ENCODE assay signal across 15 cellular contexts in the genomic region with DNA sequence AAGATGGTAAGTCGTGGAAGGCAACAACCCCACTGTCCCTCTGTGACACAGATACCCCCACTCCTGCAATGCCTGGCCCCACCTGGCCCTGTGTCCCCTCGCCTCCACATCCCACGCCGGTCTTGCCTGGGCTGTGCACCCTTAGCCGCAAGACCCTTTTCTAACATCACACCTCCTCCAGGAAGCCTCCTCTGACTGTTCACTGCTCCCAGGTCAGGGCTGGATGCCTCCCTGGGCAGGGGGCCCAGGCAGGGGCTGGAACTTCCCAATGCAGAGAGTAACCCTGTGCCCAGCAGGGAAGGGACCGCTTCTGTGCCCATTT. TPM values are rescaled to one million over a fixed set of nuclear protein-coding genes. Genes with fewer than 3 reads are reported as not detected.
DNase-seq lines count a peak whose midpoint lies in the region; ATAC-seq and TF ChIP-seq lines count a peak whose summit lies in the region.
"Had no signal": no experiment of that assay in that cellular context is flagged by ENCODE, and none has a peak within 500 bp of the region (broad histone marks: within the 10 kb centered on the region; RNA-seq: fewer than 3 reads in every experiment).

No MANE protein-coding gene starts in this region.

- no peaks in the 10 kb centered on the region for H3K36me3 Mint-ChIP-seq in CD8-positive, alpha-beta T cell
- no peaks in the 10 kb centered on the region for H3K36me3 Mint-ChIP-seq in effector memory CD8-positive, alpha-beta T cell (ENCODE audit: insufficient read depth)
- H3K36me3 Mint-ChIP-seq in nephron (ENCODE audit: low read depth): no peaks in the 10 kb centered on the region

- ATAC-seq in CD8-positive, alpha-beta T cell: no peak
- no peak for ATAC-seq in effector memory CD8-positive, alpha-beta T cell (replicated peaks)
- ATAC-seq in GM21390 (IDR thresholded peaks at IDR 0.05; ENCODE audit: unreplicated experiment): no peak

- CTCF ChIA-PET in CD8-positive, alpha-beta T cell (lab: Charles Lee): no interaction called here

- no peak for DNase-seq in CD8-positive, alpha-beta T cell
- no peak for DNase-seq in effector memory CD8-positive, alpha-beta T cell
- no peak for DNase-seq in activated CD8-positive, alpha-beta memory T cell treated with anti-CD3 and anti-CD28 coated beads, Interleukin-2, amount 50 U/mL, for 48 hours
- DNase-seq in DMS153 treated with DMSO at 0.1 percent for 48 hours (lab: John Stamatoyannopoulos, UW; ENCODE audit: unreplicated experiment) (no peak), NCI-H2227 treated with DMSO at 0.1 percent for 48 hours (lab: John Stamatoyannopoulos, UW) (no peak)
- DNase-seq: NCI-H187, NCI-H526 treated with DMSO at 0.1 percent for 48 hours had no signal

- H3K9ac ChIP-seq in HUES6 (ENCODE audit: low read length): peak overlapping the region; percentile 91

- no peak overlapping the region for H3K27ac Mint-ChIP-seq in CD8-positive, alpha-beta T cell
- no peak overlapping the region for H3K27ac Mint-ChIP-seq in effector memory CD8-positive, alpha-beta T cell
- peak overlapping the region; percentile 55 to 84 (median 82) for H3K27ac Mint-ChIP-seq in nephron
- H3K27ac Mint-ChIP-seq: T-helper 1 cell treated with Interleukin-12 subunit alpha and Interleukin-12 subunit beta and Interleukin-4 antibody, amounts not matched to agents 30 μg/mL and 1 μg/mL, for 36 hours had no signal

- H3K27me3 Mint-ChIP-seq in CD8-positive, alpha-beta T cell (ENCODE audit: low read depth): peaks cover 45% of the 10 kb centered on the region
- H3K27me3 Mint-ChIP-seq in effector memory CD8-positive, alpha-beta T cell: peaks cover 57 to 90% of the 10 kb centered on the region in 2 donors
- H3K27me3 Mint-ChIP-seq in nephron (ENCODE audit: low read depth): peaks cover 7% of the 10 kb centered on the region

- peaks cover 16% of the 10 kb centered on the region for H3K27me3 ChIP-seq in CD8-positive, alpha-beta T cell (ENCODE audit: insufficient read depth, low read length)
- H3K27me3 ChIP-seq in HUES6 (ENCODE audit: control insufficient read depth, insufficient read depth, low read length): no peaks in the 10 kb centered on the region

- peak overlapping the region; percentile 66 for H3K4me3 Mint-ChIP-seq in CD8-positive, alpha-beta T cell
- H3K4me3 Mint-ChIP-seq in effector memory CD8-positive, alpha-beta T cell: peak overlapping the region; percentile 35 to 52
- peak overlapping the region; percentile 84 to 90 (median 86) for H3K4me3 Mint-ChIP-seq in nephron
- H3K4me3 Mint-ChIP-seq: T-helper 1 cell treated with Interleukin-12 subunit alpha and Interleukin-12 subunit beta and Interleukin-4 antibody, amounts not matched to agents 30 μg/mL and 1 μg/mL, for 36 hours had no signal

- no peak overlapping the region for H3K27ac ChIP-seq in CD8-positive, alpha-beta T cell (ENCODE audit: low read depth, low read length)
- peak overlapping the region; percentile 84; the same call in 1 of the 2 replicates for H3K27ac ChIP-seq in HUES6 (ENCODE audit: low read depth, low read length)
- H3K27ac ChIP-seq: body of pancreas, RWPE1, suprapubic skin had no signal

- POLR2A ChIA-PET in CD8-positive, alpha-beta T cell (lab: Charles Lee): no interaction called here

- peaks cover 8% of the 10 kb centered on the region for H3K4me1 ChIP-seq in CD8-positive, alpha-beta T cell (ENCODE audit: insufficient read depth, low read length)
- peaks cover 23% of the 10 kb centered on the region for H3K4me1 ChIP-seq in HUES6 (ENCODE audit: control insufficient read depth, insufficient read depth, low read length)

- no peak for TF ChIP-seq CTCF in CD8-positive, alpha-beta T cell (IDR thresholded peaks at IDR 0.05)
- no peak for TF ChIP-seq CTCF in nephron (IDR thresholded peaks at IDR 0.05; ENCODE audit: unreplicated experiment in 3 of 3)

- no peak overlapping the region for H3K4me3 ChIP-seq in CD8-positive, alpha-beta T cell (ENCODE audit: low read depth, low read length)
- peak overlapping the region; percentile 75 for H3K4me3 ChIP-seq in HUES6 (ENCODE audit: low read depth, low read length)
- H3K4me3 ChIP-seq: body of pancreas had no signal

- peaks cover 8% of the 10 kb centered on the region for H3K4me1 Mint-ChIP-seq in CD8-positive, alpha-beta T cell (ENCODE audit: low read depth)
- peaks cover 0 to 8% of the 10 kb centered on the region in 2 donors for H3K4me1 Mint-ChIP-seq in effector memory CD8-positive, alpha-beta T cell (ENCODE audit: low read depth in 2 of 2)
- peaks cover 35% of the 10 kb centered on the region for H3K4me1 Mint-ChIP-seq in nephron

- no peaks in the 10 kb centered on the region for H3K36me3 ChIP-seq in CD8-positive, alpha-beta T cell (ENCODE audit: insufficient read depth, low read length)
- peaks cover 11% of the 10 kb centered on the region; the same call in 1 of the 2 replicates for H3K36me3 ChIP-seq in HUES6 (ENCODE audit: control insufficient read depth, insufficient read depth, low read length)
- H3K36me3 ChIP-seq: suprapubic skin had no signal

- no peaks in the 10 kb centered on the region for H3K9me3 Mint-ChIP-seq in CD8-positive, alpha-beta T cell
- no peaks in the 10 kb centered on the region for H3K9me3 Mint-ChIP-seq in effector memory CD8-positive, alpha-beta T cell
- no peaks in the 10 kb centered on the region for H3K9me3 Mint-ChIP-seq in nephron
- H3K9me3 Mint-ChIP-seq: T-helper 1 cell treated with Interleukin-12 subunit alpha and Interleukin-12 subunit beta and Interleukin-4 antibody, amounts not matched to agents 30 μg/mL and 1 μg/mL, for 36 hours had no signal

- H3K9me3 ChIP-seq in CD8-positive, alpha-beta T cell (ENCODE audit: low read length): no peaks in the 10 kb centered on the region
- H3K9me3 ChIP-seq in HUES6 (ENCODE audit: control insufficient read depth, insufficient read depth, low read depth, low read length): no peaks in the 10 kb centered on the region
- H3K9me3 ChIP-seq: body of pancreas, suprapubic skin had no signal

- intact Hi-C loops in CD8-positive, alpha-beta T cell (cut with DNase I, micrococcal nuclease): no loop called here

RNA-seq across cellular contexts. Expression of gene FBN3, which starts 1.3 kb away (rescaled TPM):
- total RNA-seq in CD8-positive, alpha-beta T cell: under 1 TPM; 0.03 to 0.06 TPM
- total RNA-seq: lung microvascular endothelial cell had no signal

Comparison
In these comparisons a context has a peak if more than half of its experiments do, and no peak if none do; other contexts are left out.
1. H3K27ac Mint-ChIP-seq: peak in nephron (3 of 3); none in CD8-positive, alpha-beta T cell (single experiment) and effector memory CD8-positive, alpha-beta T cell (0 of 2).
2. Peak in every context shown above with its lines, with median percentiles within 50 percentile points of each other: H3K4me3 Mint-ChIP-seq.